ENCODE assay signal across 21 cellular contexts in genomic region chr17:79864617-79865250, GRCh38.
"Had no signal": no experiment of that assay in that cellular context is flagged by ENCODE, and none has a peak within 500 bp of the region (broad histone marks: within the 10 kb centered on the region; RNA-seq: fewer than 3 reads in every experiment).

No MANE protein-coding gene starts in this region.

- H3K27ac Mint-ChIP-seq: activated naive CD8-positive, alpha-beta T cell treated with anti-CD3 and anti-CD28 coated beads for 36 hours; effector memory CD8-positive, alpha-beta T cell; mesothelial cell of epicardium; stimulated activated effector memory CD8-positive, alpha-beta T cell treated with anti-CD3 and anti-CD28 coated beads, Interleukin-12 subunit alpha, Interleukin-12 subunit beta, amount 100 ng/mL, for 72 hours; T-helper 17 cell had no signal

- H3K9me3 ChIP-seq: breast epithelium, colonic mucosa, ovary, prostate gland, tibial artery had no signal

- ATAC-seq: effector memory CD8-positive, alpha-beta T cell; left lobe of liver; naive thymus-derived CD8-positive, alpha-beta T cell; stimulated activated naive CD8-positive, alpha-beta T cell treated with anti-CD3 and anti-CD28 coated beads, Interleukin-15, amount 100 ng/mL, for 72 hours; T-helper 17 cell had no signal

- FAIRE-seq: kidney had no signal

- H3K4me1 Mint-ChIP-seq: activated naive CD8-positive, alpha-beta T cell treated with anti-CD3 and anti-CD28 coated beads for 36 hours had no signal

- H3K4me1 ChIP-seq: breast epithelium, prostate gland, tibial artery had no signal

- DNase-seq: activated CD4-positive, alpha-beta T cell treated with anti-CD3 and anti-CD28 coated beads for 4 hours; activated CD4-positive, alpha-beta T cell treated with anti-CD3 and anti-CD28 coated beads, Interleukin-2, amount 50 U/mL, for 48 hours; activated CD4-positive, CD25-positive, alpha-beta regulatory T cell; activated naive CD4-positive, alpha-beta T cell treated with Interleukin-2 at 50 U/mL for 16 hours; activated naive CD8-positive, alpha-beta T cell treated with anti-CD3 and anti-CD28 coated beads for 36 hours; activated T-cell treated with anti-CD3 and anti-CD28 coated beads, Interleukin-2, amount 50 U/mL, for 48 hours; colonic mucosa; dorsolateral prefrontal cortex; effector memory CD8-positive, alpha-beta T cell; kidney; ovary; stimulated activated CD4-positive, alpha-beta T cell treated with anti-CD3 and anti-CD28 coated beads, Interleukin-2, amount 100 ng/mL, for 24 hours; stimulated activated naive CD8-positive, alpha-beta T cell treated with anti-CD3 and anti-CD28 coated beads, Interleukin-15, amount 100 ng/mL, for 72 hours; T-helper 17 cell; tibial artery had no signal

- H3K27me3 ChIP-seq: ovary had no signal

- H3K36me3 ChIP-seq: breast epithelium, colonic mucosa, ovary, prostate gland, tibial artery had no signal

- H3K27ac ChIP-seq: breast epithelium, colonic mucosa, dorsolateral prefrontal cortex, ovary, prostate gland, tibial artery had no signal

- H3K4me3 Mint-ChIP-seq: activated naive CD8-positive, alpha-beta T cell treated with anti-CD3 and anti-CD28 coated beads for 36 hours; effector memory CD8-positive, alpha-beta T cell; mesothelial cell of epicardium; naive thymus-derived CD8-positive, alpha-beta T cell; stimulated activated effector memory CD8-positive, alpha-beta T cell treated with anti-CD3 and anti-CD28 coated beads, Interleukin-12 subunit alpha, Interleukin-12 subunit beta, amount 100 ng/mL, for 72 hours; stimulated activated naive CD8-positive, alpha-beta T cell treated with anti-CD3 and anti-CD28 coated beads, Interleukin-15, amount 100 ng/mL, for 72 hours; T-helper 17 cell had no signal

- H3K9me3 Mint-ChIP-seq: activated naive CD8-positive, alpha-beta T cell treated with anti-CD3 and anti-CD28 coated beads for 36 hours; effector memory CD8-positive, alpha-beta T cell; mesothelial cell of epicardium; naive thymus-derived CD8-positive, alpha-beta T cell; stimulated activated effector memory CD8-positive, alpha-beta T cell treated with anti-CD3 and anti-CD28 coated beads, Interleukin-12 subunit alpha, Interleukin-12 subunit beta, amount 100 ng/mL, for 72 hours; stimulated activated naive CD8-positive, alpha-beta T cell treated with anti-CD3 and anti-CD28 coated beads, Interleukin-15, amount 100 ng/mL, for 72 hours had no signal

- H3K4me3 ChIP-seq: breast epithelium, colonic mucosa, dorsolateral prefrontal cortex, ovary, prostate gland, tibial artery had no signal

- H3K36me3 Mint-ChIP-seq: activated naive CD8-positive, alpha-beta T cell treated with anti-CD3 and anti-CD28 coated beads for 36 hours; mesothelial cell of epicardium; naive thymus-derived CD8-positive, alpha-beta T cell; stimulated activated effector memory CD8-positive, alpha-beta T cell treated with anti-CD3 and anti-CD28 coated beads, Interleukin-12 subunit alpha, Interleukin-12 subunit beta, amount 100 ng/mL, for 72 hours had no signal
